In genomic region chr12:122946690-122947271, GRCh38 we compare ENCODE assay signal across 8 cellular contexts. TPM values are rescaled to one million over a fixed set of nuclear protein-coding genes. Genes with fewer than 3 reads are reported as not detected.
A peak's percentile ranks its signal among the peaks of the same experiment; 100 is the strongest.
DNase-seq lines count a peak whose midpoint lies in the region; ATAC-seq lines count a peak whose summit lies in the region.

No MANE protein-coding gene starts in this region.

- DNase-seq in SKM-1 (lab: John Stamatoyannopoulos, UW; ENCODE audit: unreplicated experiment) (peak; percentile 9), left ventricle myocardium superior (peak; percentile 73), cerebellum (ENCODE audit: low spot score) (no peak)
- peak; percentile 79 to 85 (median 83) for DNase-seq in stimulated activated CD4-positive, alpha-beta T cell treated with anti-CD3 and anti-CD28 coated beads, Interleukin-12 subunit alpha, Interleukin-12 subunit beta, amount 100 ng/mL, for 48 hours (ENCODE audit: low read depth in 2 of 3, low spot score in 1 of 3)

- peak overlapping the region; percentile 38 for H3K4me3 Mint-ChIP-seq in activated naive CD8-positive, alpha-beta T cell

- no peak overlapping the region for H3K27ac Mint-ChIP-seq in activated naive CD8-positive, alpha-beta T cell

- no peaks in the 10 kb centered on the region for H3K36me3 Mint-ChIP-seq in activated naive CD8-positive, alpha-beta T cell

- H3K4me1 Mint-ChIP-seq in activated naive CD8-positive, alpha-beta T cell (ENCODE audit: low read depth) = peaks cover 11% of the 10 kb centered on the region

- peak; percentile 76 for ATAC-seq in GM18498 (IDR thresholded peaks at IDR 0.05; ENCODE audit: unreplicated experiment)
- ATAC-seq in HG03175 (IDR thresholded peaks at IDR 0.05; ENCODE audit: unreplicated experiment) = peak; percentile 68
- ATAC-seq in left ventricle myocardium superior = peak; percentile 75
- no peak for ATAC-seq in GM18519 (IDR thresholded peaks at IDR 0.05; ENCODE audit: low FRiP score, unreplicated experiment)

- H3K27me3 Mint-ChIP-seq in activated naive CD8-positive, alpha-beta T cell = no peaks in the 10 kb centered on the region

- H3K9me3 Mint-ChIP-seq in activated naive CD8-positive, alpha-beta T cell (ENCODE audit: low read depth) = no peaks in the 10 kb centered on the region

- intact Hi-C loops in left ventricle myocardium superior (cut with micrococcal nuclease) = no loop called here

RNA-seq across cellular contexts. Expression of gene ABCB9, which starts 19.5 kb away (rescaled TPM):
- total RNA-seq in left ventricle myocardium superior (4.6 TPM), cerebellum (19.1 TPM)

RNA-seq across cellular contexts. Expression of gene OGFOD2, which starts 28.3 kb away (rescaled TPM):
- total RNA-seq in left ventricle myocardium superior = 15.4 TPM
- total RNA-seq in cerebellum = 5.0 TPM

RNA-seq across cellular contexts. Expression of gene ARL6IP4, which starts 33.7 kb away (rescaled TPM):
- total RNA-seq in left ventricle myocardium superior (181 TPM), cerebellum (19.2 TPM)

RNA-seq across cellular contexts. Expression of gene VPS37B, which starts 50.9 kb away (rescaled TPM):
- total RNA-seq in left ventricle myocardium superior (29.5 TPM), cerebellum (17.6 TPM)
